Comparison of ENCODE assay signal across 19 cellular contexts in the genomic region with DNA sequence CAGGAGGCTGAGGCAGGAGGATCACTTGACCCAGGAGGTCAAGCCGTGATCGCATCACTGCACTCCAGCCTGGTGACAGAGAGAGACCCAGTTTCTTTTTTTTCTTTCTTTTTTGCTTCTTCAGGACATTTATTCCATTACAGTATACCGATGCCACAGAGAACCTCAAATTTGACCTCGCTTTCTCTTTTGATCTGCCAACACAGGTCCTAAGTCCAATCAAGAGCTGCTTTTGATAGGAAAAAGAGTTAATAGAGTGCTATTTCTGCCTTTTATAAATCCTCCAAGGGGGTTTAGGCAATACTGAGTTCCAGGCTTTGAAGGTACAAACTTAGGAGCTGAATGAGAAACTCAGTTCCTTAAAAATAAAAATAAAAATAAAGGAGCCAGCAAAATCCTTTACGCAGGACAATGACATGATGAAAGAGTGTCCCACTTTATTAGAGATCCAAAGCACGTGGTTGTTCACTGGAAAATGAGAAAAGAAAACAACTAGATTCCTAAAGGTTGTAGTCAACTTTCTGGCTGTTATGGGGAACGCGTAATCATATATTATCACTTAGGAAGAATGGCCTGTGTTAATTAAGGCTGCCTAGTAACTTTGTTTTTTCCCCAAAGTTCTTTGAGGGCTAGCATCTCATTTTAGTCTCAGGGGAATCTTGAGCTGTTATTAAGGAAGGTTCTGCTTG.
"Had no signal": no experiment of that assay in that cellular context is flagged by ENCODE, and none has a peak within 500 bp of the region (broad histone marks: within the 10 kb centered on the region; RNA-seq: fewer than 3 reads in every experiment).

No MANE protein-coding gene starts in this region.

- H3K27ac ChIP-seq: spleen, stomach, testis, upper lobe of right lung had no signal

- H3K27ac Mint-ChIP-seq: activated CD4-positive, alpha-beta T cell treated with anti-CD3 and anti-CD28 coated beads, Interleukin-2, amount 10 ng/mL, durations not matched to agents 7 days and 5 days; natural killer cell treated with Interleukin-12 subunit alpha and Interleukin-12 subunit beta and Interleukin-15 and Interleukin-18, amount 100 ng/mL, for 72 hours had no signal

- FAIRE-seq: bronchial epithelial cell, colon, endometrium, keratinocyte had no signal

- H3K36me3 ChIP-seq: spleen, stomach, upper lobe of right lung had no signal

- H3K4me1 Mint-ChIP-seq: activated CD4-positive, alpha-beta T cell treated with anti-CD3 and anti-CD28 coated beads, Interleukin-2, amount 10 ng/mL, durations not matched to agents 7 days and 5 days had no signal

- H3K36me3 Mint-ChIP-seq: natural killer cell treated with Interleukin-12 subunit alpha and Interleukin-12 subunit beta and Interleukin-15 and Interleukin-18, amount 100 ng/mL, for 72 hours had no signal

- H3K4me3 ChIP-seq: spleen, stomach, testis, upper lobe of right lung had no signal

- ATAC-seq: natural killer cell treated with Interleukin-12 subunit alpha and Interleukin-12 subunit beta and Interleukin-15 and Interleukin-18, amount 100 ng/mL, for 72 hours had no signal

- DNase-seq: activated CD4-positive, alpha-beta T cell treated with anti-CD3 and anti-CD28 coated beads, Interleukin-2, amount 10 ng/mL, durations not matched to agents 7 days and 5 days; activated naive CD4-positive, alpha-beta T cell; activated T-cell treated with anti-CD3 and anti-CD28 coated beads for 4 hours; anterior cingulate cortex; hippocampal formation; left ventricle myocardium superior; mesenchymal stem cell; nucleus accumbens; spleen; stimulated activated CD4-positive, alpha-beta T cell treated with anti-CD3 and anti-CD28 coated beads, Interleukin-1b, Interleukin-23, amount 100 ng/mL, for 48 hours; stomach; T-helper 9 cell; testis; upper lobe of right lung had no signal

- H3K4me3 Mint-ChIP-seq: activated CD4-positive, alpha-beta T cell treated with anti-CD3 and anti-CD28 coated beads, Interleukin-2, amount 10 ng/mL, durations not matched to agents 7 days and 5 days; natural killer cell treated with Interleukin-12 subunit alpha and Interleukin-12 subunit beta and Interleukin-15 and Interleukin-18, amount 100 ng/mL, for 72 hours had no signal

- H3K9me3 ChIP-seq: stomach, testis, upper lobe of right lung had no signal

- H3K27me3 ChIP-seq: stomach, testis, upper lobe of right lung had no signal

- H3K4me1 ChIP-seq: spleen, stomach, testis, upper lobe of right lung had no signal

- H3K9me3 Mint-ChIP-seq: activated CD4-positive, alpha-beta T cell treated with anti-CD3 and anti-CD28 coated beads, Interleukin-2, amount 10 ng/mL, durations not matched to agents 7 days and 5 days; natural killer cell treated with Interleukin-12 subunit alpha and Interleukin-12 subunit beta and Interleukin-15 and Interleukin-18, amount 100 ng/mL, for 72 hours had no signal

- H3K27me3 Mint-ChIP-seq: activated CD4-positive, alpha-beta T cell treated with anti-CD3 and anti-CD28 coated beads, Interleukin-2, amount 10 ng/mL, durations not matched to agents 7 days and 5 days had no signal
